ENCODE assay signal across 19 cellular contexts in genomic region chr10:72831696-72832355, GRCh38.
A peak's percentile ranks its signal among the peaks of the same experiment; 100 is the strongest.
DNase-seq lines count a peak whose midpoint lies in the region; ATAC-seq and TF ChIP-seq lines count a peak whose summit lies in the region.
"Had no signal": no experiment of that assay in that cellular context is flagged by ENCODE, and none has a peak within 500 bp of the region (broad histone marks: within the 10 kb centered on the region; RNA-seq: fewer than 3 reads in every experiment).

No MANE protein-coding gene starts in this region.

- 62 to 76% (median 67%) methylated on average over 8 of the region's 8 CpGs for WGBS in heart left ventricle, 4 donors

- peak in 2 of 4 donors; percentile 28 to 49 for ATAC-seq in heart left ventricle
- ATAC-seq in lower lobe of right lung: peak in 1 of 2 donors; percentile 63
- ATAC-seq in upper lobe of right lung: no peak
- ATAC-seq in HG03378 (IDR thresholded peaks at IDR 0.05; ENCODE audit: unreplicated experiment): no peak
- ATAC-seq: activated CD8-positive, alpha-beta memory T cell treated with anti-CD3 and anti-CD28 coated beads, Interleukin-2, amount 10 ng/mL, durations not matched to agents 7 days and 5 days; CD8-positive, alpha-beta T cell had no signal

- H3K36me3 ChIP-seq in heart left ventricle (peaks cover 0 to 9% (median 5%) of the 10 kb centered on the region in 9 donors), right atrium auricular region (no peaks in the 10 kb centered on the region), lower lobe of right lung (peaks cover 6% of the 10 kb centered on the region), upper lobe of right lung (peaks cover 9% of the 10 kb centered on the region)

- no peak for TF ChIP-seq POLR2A in heart left ventricle (IDR thresholded peaks at IDR 0.05)

- DNase-seq in heart left ventricle (no peak), right atrium auricular region (ENCODE audit: low spot score) (no peak), cardiac fibroblast (ENCODE audit: low read depth in 2 of 2) (peak; percentile 46 to 68), lower lobe of right lung (no peak), upper lobe of right lung (no peak), T-helper 9 cell (no peak)
- no peak for DNase-seq in activated effector memory CD4-positive, alpha-beta T cell treated with Interleukin-2 at 50 U/mL for 16 hours
- DNase-seq: activated CD4-positive, alpha-beta T cell treated with anti-CD3 and anti-CD28 coated beads for 1 hour; activated CD8-positive, alpha-beta memory T cell treated with anti-CD3 and anti-CD28 coated beads, Interleukin-2, amount 10 ng/mL, durations not matched to agents 7 days and 5 days; activated gamma-delta T cell; aorta; CD8-positive, alpha-beta T cell; dermis blood vessel endothelial cell; KBM-7; NCI-H1105; NK-92 treated with Interleukin-12 subunit alpha and Interleukin-12 subunit beta, amount 100 ng/mL, for 24 hours; SHP77 treated with DMSO at 0.1 percent for 48 hours; stimulated activated CD4-positive, alpha-beta T cell treated with anti-CD3 and anti-CD28 coated beads, Interleukin-2, amount 100 ng/mL, for 48 hours had no signal

- intact Hi-C loops in heart left ventricle (cut with DNase I): loop anchor here in 8 of 10 donors (2.0 to 10.0 kb wide), 7 partner anchors 137 to 470 kb away; partner anchors contain the start of genes MICU1 (in 3 of the 8) and MCU (in 2 of the 8)
- intact Hi-C loops in lower lobe of right lung (cut with DNase I): loop anchor here (10.0 kb wide), 1 partner anchor 467 kb away; no protein-coding TSS in a partner anchor
- intact Hi-C loops in upper lobe of right lung (cut with DNase I): loop anchor here (10.0 kb wide), 1 partner anchor 467 kb away; no protein-coding TSS in a partner anchor

- H3K9me3 ChIP-seq in heart left ventricle (no peaks in the 10 kb centered on the region), right atrium auricular region (no peaks in the 10 kb centered on the region), lower lobe of right lung (no peaks in the 10 kb centered on the region), upper lobe of right lung (no peaks in the 10 kb centered on the region)

- H3K27me3 ChIP-seq in heart left ventricle (no peaks in the 10 kb centered on the region), right atrium auricular region (no peaks in the 10 kb centered on the region), lower lobe of right lung (ENCODE audit: low read depth) (no peaks in the 10 kb centered on the region), upper lobe of right lung (no peaks in the 10 kb centered on the region)

- peaks cover 0 to 54% (median 16%) of the 10 kb centered on the region in 12 donors for H3K4me1 ChIP-seq in heart left ventricle
- peaks cover 0 to 8% of the 10 kb centered on the region in 2 donors for H3K4me1 ChIP-seq in right atrium auricular region
- H3K4me1 ChIP-seq in lower lobe of right lung: peaks cover 33% of the 10 kb centered on the region
- H3K4me1 ChIP-seq in upper lobe of right lung: peaks cover 14% of the 10 kb centered on the region

- H3K27ac ChIP-seq in heart left ventricle (no peak overlapping the region), right atrium auricular region (peak overlapping the region in 1 of 2 donors; percentile 20), lower lobe of right lung (no peak overlapping the region), upper lobe of right lung (peak overlapping the region; percentile 5)

- TF ChIP-seq CTCF in heart left ventricle (IDR thresholded peaks at IDR 0.05) (no peak), right atrium auricular region (IDR thresholded peaks at IDR 0.05) (no peak), cardiac fibroblast (IDR thresholded peaks at IDR 0.05; ENCODE audit: low read depth, low read length) (no peak), lower lobe of right lung (IDR thresholded peaks at IDR 0.05) (no peak), upper lobe of right lung (IDR thresholded peaks at IDR 0.05) (no peak)

- peak overlapping the region in 8 of 12 donors; percentile 13 to 46 (median 28) for H3K4me3 ChIP-seq in heart left ventricle
- peak overlapping the region in 1 of 2 donors; percentile 9 for H3K4me3 ChIP-seq in right atrium auricular region
- peak overlapping the region in 1 of 2 donors; percentile 9 for H3K4me3 ChIP-seq in cardiac fibroblast (replicated peaks in 1 of 2; ENCODE audit: low read depth in 2 of 2, low read length in 2 of 2)
- H3K4me3 ChIP-seq in lower lobe of right lung: peak overlapping the region; percentile 4
- H3K4me3 ChIP-seq in upper lobe of right lung: peak overlapping the region; percentile 31

Comparison
In these comparisons a context has a peak if more than half of its experiments do, and no peak if none do; other contexts are left out.
1. DNase-seq: peak in cardiac fibroblast (2 of 2); none in heart left ventricle (0 of 5), right atrium auricular region (single experiment), lower lobe of right lung (single experiment), upper lobe of right lung (single experiment), activated effector memory CD4-positive, alpha-beta T cell treated with Interleukin-2 at 50 U/mL for 16 hours (single experiment) and T-helper 9 cell (single experiment).